ENCODE assay signal across 14 cellular contexts in the genomic region with DNA sequence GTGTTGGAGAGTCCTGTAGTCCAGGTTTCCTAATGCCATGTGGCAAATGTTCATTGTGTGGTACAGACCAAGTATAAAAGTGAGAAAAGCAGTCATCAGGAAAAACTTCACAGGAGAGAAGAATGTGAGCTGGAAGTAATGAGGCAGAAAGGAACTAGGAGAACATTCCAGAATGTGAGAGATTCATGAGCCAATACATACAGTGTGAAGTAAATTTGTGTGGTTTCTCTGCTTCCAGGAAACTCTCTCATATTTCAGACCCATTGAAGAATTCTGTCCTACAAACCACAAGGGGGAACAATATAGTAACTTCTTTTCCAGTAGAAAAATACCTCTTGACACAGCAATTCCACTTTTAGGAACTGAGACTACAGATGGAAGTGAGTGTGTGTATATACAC.
A peak's percentile ranks its signal among the peaks of the same experiment; 100 is the strongest.
DNase-seq lines count a peak whose midpoint lies in the region; ATAC-seq and TF ChIP-seq lines count a peak whose summit lies in the region.
"Had no signal": no experiment of that assay in that cellular context is flagged by ENCODE, and none has a peak within 500 bp of the region (broad histone marks: within the 10 kb centered on the region; RNA-seq: fewer than 3 reads in every experiment).

No MANE protein-coding gene starts in this region.

- intact Hi-C loops in left ventricle myocardium superior (cut with micrococcal nuclease): no loop called here

- peak; percentile 14 for TF ChIP-seq CTCF in foreskin fibroblast (IDR thresholded peaks at IDR 0.05; ENCODE audit: low read depth, low read length)

- ATAC-seq in HG02852 (IDR thresholded peaks at IDR 0.05; ENCODE audit: unreplicated experiment) (no peak), left ventricle myocardium superior (no peak), GM21737 (IDR thresholded peaks at IDR 0.05; ENCODE audit: unreplicated experiment) (no peak)

- in situ Hi-C loops in SK-MEL-5 (cut with HindIII; ENCODE audit: low pct_unique_long_range_greater_than_20kb, low sequenced_read_pairs): no loop called here

- no peak overlapping the region for H3K4me3 ChIP-seq in foreskin fibroblast (ENCODE audit: low read depth in 1 of 2, low read length in 2 of 2)
- no peak overlapping the region for H3K4me3 ChIP-seq in skeletal muscle cell (ENCODE audit: low read depth, low read length)
- H3K4me3 ChIP-seq: thyroid gland had no signal

- DNase-seq in GM04503 (ENCODE audit: low read depth): peak; percentile 69
- peak; percentile 51 for DNase-seq in SK-MEL-5 (ENCODE audit: low read depth, low spot score)
- DNase-seq in foreskin fibroblast: peak; percentile 33 to 35
- peak; percentile 77 for DNase-seq in skeletal muscle cell (ENCODE audit: low read depth)
- no peak for DNase-seq in left ventricle myocardium superior
- DNase-seq in LoVo (ENCODE audit: low spot score): no peak
- DNase-seq: activated CD4-positive, alpha-beta T cell treated with anti-CD3 and anti-CD28 coated beads, Interleukin-2, amount 10 ng/mL, durations not matched to agents 7 days and 5 days; DMS153; naive B cell; small intestine; T-helper 1 cell; thyroid gland had no signal

Comparison
In these comparisons a context has a peak if more than half of its experiments do, and no peak if none do; other contexts are left out.
1. DNase-seq: peak in GM04503 (single experiment), SK-MEL-5 (single experiment), foreskin fibroblast (2 of 2) and skeletal muscle cell (single experiment); none in left ventricle myocardium superior (single experiment) and LoVo (single experiment).